In genomic region chr6:69179681-69180080, GRCh38 we compare ENCODE assay signal across 15 cellular contexts.
DNase-seq lines count a peak whose midpoint lies in the region; ATAC-seq and TF ChIP-seq lines count a peak whose summit lies in the region.
"Had no signal": no experiment of that assay in that cellular context is flagged by ENCODE, and none has a peak within 500 bp of the region (broad histone marks: within the 10 kb centered on the region; RNA-seq: fewer than 3 reads in every experiment).

No MANE protein-coding gene starts in this region.

- TF ChIP-seq CTCF in foreskin keratinocyte (conservative IDR thresholded peaks at IDR 0.05) (no peak), ascending aorta (IDR thresholded peaks at IDR 0.05) (no peak)

- no peak overlapping the region for H3K27ac ChIP-seq in foreskin keratinocyte
- H3K27ac ChIP-seq in ascending aorta: no peak overlapping the region
- H3K27ac ChIP-seq: neutrophil had no signal

- ATAC-seq in GM18868 (IDR thresholded peaks at IDR 0.05; ENCODE audit: unreplicated experiment): peak; percentile 74
- no peak for ATAC-seq in foreskin keratinocyte
- ATAC-seq in GM21723 (IDR thresholded peaks at IDR 0.05; ENCODE audit: unreplicated experiment): no peak
- ATAC-seq: left lobe of liver had no signal

- H3K27me3 ChIP-seq in foreskin keratinocyte (no peaks in the 10 kb centered on the region), ascending aorta (no peaks in the 10 kb centered on the region)
- H3K27me3 ChIP-seq: neutrophil had no signal

- in situ Hi-C loops in KBM-7 (cut with MboI; ENCODE audit: low pct_unique_long_range_greater_than_20kb, low sequenced_read_pairs): no loop called here

- intact Hi-C loops in ascending aorta (cut with DNase I): no loop called here

- no peaks in the 10 kb centered on the region for H3K36me3 ChIP-seq in ascending aorta
- H3K36me3 ChIP-seq: neutrophil had no signal

- no peak overlapping the region for H3K4me3 ChIP-seq in ascending aorta

- H3K9me3 ChIP-seq in ascending aorta: no peaks in the 10 kb centered on the region
- H3K9me3 ChIP-seq: neutrophil had no signal

- H3K4me1 ChIP-seq in foreskin keratinocyte (no peaks in the 10 kb centered on the region), ascending aorta (no peaks in the 10 kb centered on the region)

- DNase-seq in D341Med (ENCODE audit: low spot score) (peak; percentile 28), NCI-H2029 treated with DMSO at 0.1 percent for 48 hours (lab: John Stamatoyannopoulos, UW) (peak; percentile 89), foreskin keratinocyte (peak; percentile 1 to 17), ascending aorta (ENCODE audit: low spot score in 2 of 2) (no peak), ureter (ENCODE audit: low spot score) (no peak), KBM-7 (no peak)
- DNase-seq: activated B cell treated with CpG ODN at 0.5 μM for 24 hours; foreskin melanocyte; H7; NCI-H1092 treated with DMSO at 0.1 percent for 48 hours; stimulated activated CD4-positive, alpha-beta T cell treated with anti-CD3 and anti-CD28 coated beads, Interleukin-2, amount 100 ng/mL, for 24 hours had no signal

Comparison
In these comparisons a context has a peak if more than half of its experiments do, and no peak if none do; other contexts are left out.
1. DNase-seq: peak in D341Med (single experiment), NCI-H2029 treated with DMSO at 0.1 percent for 48 hours (single experiment) and foreskin keratinocyte (2 of 2); none in ascending aorta (0 of 2), ureter (single experiment) and KBM-7 (single experiment).